ENCODE assay signal across 1 cellular context in the genomic region with DNA sequence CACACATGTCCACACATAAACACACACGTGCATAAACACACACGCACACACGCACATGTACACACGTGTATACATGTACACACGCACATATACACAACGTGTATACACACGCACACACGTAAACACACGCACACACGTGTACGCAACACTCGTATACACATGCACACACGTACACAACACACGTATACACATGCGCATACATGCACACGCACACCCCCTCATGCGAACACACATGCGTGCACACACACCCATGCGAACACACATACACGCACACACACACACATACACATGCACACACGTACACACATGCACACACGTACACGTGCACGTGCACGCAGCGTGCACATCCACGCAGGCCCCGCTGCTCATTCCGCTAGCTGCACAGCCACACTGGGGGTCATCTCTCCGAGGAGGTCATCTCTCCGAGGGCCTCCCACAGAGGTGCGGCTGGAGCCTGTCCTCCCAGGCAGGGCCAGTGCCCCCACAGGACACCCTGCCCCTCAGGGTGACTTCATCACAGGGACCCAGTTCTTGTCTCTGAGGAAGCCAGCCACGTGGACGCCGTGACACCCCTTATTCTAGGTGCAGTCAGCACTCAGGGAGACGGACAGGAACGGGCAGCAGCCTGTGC.
TF ChIP-seq lines count a peak whose summit lies in the region.

No MANE protein-coding gene starts in this region.

TF ChIP-seq in HepG2, 621 proteins besides CTCF, POLR2A, EP300 and RAD21:
- no peak for TF ChIP-seq KDM5B (CRISPR knock-in tag; IDR thresholded peaks at IDR 0.05; ENCODE audit: borderline replicate concordance)
- no peak for TF ChIP-seq ZNF562 (CRISPR knock-in tag; IDR thresholded peaks at IDR 0.05; ENCODE audit: borderline replicate concordance)
- TF ChIP-seq, protein P1, sequence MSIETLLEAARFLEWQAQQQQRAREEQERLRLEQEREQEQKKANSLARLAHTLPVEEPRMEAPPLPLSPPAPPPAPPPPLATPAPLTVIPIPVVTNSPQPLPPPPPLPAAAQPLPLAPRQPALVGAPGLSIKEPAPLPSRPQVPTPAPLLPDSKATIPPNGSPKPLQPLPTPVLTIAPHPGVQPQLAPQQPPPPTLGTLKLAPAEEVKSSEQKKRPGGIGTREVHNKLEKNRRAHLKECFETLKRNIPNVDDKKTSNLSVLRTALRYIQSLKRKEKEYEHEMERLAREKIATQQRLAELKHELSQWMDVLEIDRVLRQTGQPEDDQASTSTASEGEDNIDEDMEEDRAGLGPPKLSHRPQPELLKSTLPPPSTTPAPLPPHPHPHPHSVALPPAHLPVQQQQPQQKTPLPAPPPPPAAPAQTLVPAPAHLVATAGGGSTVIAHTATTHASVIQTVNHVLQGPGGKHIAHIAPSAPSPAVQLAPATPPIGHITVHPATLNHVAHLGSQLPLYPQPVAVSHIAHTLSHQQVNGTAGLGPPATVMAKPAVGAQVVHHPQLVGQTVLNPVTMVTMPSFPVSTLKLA (IDR thresholded peaks at IDR 0.05), result peak; percentile 71
